In genomic region chr12:83216230-83216629, GRCh38 we compare ENCODE assay signal across 32 cellular contexts.
"Had no signal": no experiment of that assay in that cellular context is flagged by ENCODE, and none has a peak within 500 bp of the region (broad histone marks: within the 10 kb centered on the region; RNA-seq: fewer than 3 reads in every experiment).

No MANE protein-coding gene starts in this region.

- H3K4me1 ChIP-seq: esophagus squamous epithelium, gastroesophageal sphincter, heart right ventricle had no signal

- H3K27me3 Mint-ChIP-seq: activated CD4-positive, alpha-beta memory T cell treated with anti-CD3 and anti-CD28 coated beads for 36 hours; activated CD4-positive, alpha-beta T cell treated with anti-CD3 and anti-CD28 coated beads for 36 hours; activated CD4-positive, alpha-beta T cell treated with anti-CD3 and anti-CD28 coated beads, Interleukin-2, amount 10 ng/mL, durations not matched to agents 24 days and 14 days; activated CD8-positive, alpha-beta memory T cell treated with anti-CD3 and anti-CD28 coated beads, Interleukin-2, amount 10 ng/mL, durations not matched to agents 7 days and 5 days; activated naive CD8-positive, alpha-beta T cell; central memory CD8-positive, alpha-beta T cell; dendritic cell treated with granulocyte-macrophage colony-stimulating factor and Interleukin-4, amounts not matched to agents 40 ng/mL and 50 ng/mL, for 4 days had no signal

- H3K27ac ChIP-seq: brain microvascular endothelial cell, coronary artery, dorsolateral prefrontal cortex, epithelial cell of prostate, esophagus squamous epithelium, gastroesophageal sphincter, heart right ventricle, hepatocyte had no signal

- H3K27me3 ChIP-seq: brain microvascular endothelial cell, dorsolateral prefrontal cortex, esophagus squamous epithelium, gastroesophageal sphincter, heart right ventricle, hepatocyte had no signal

- DNase-seq: activated CD4-positive, alpha-beta memory T cell treated with anti-CD3 and anti-CD28 coated beads for 36 hours; activated CD4-positive, alpha-beta T cell treated with anti-CD3 and anti-CD28 coated beads for 36 hours; activated CD4-positive, alpha-beta T cell treated with anti-CD3 and anti-CD28 coated beads, Interleukin-2, amount 10 ng/mL, durations not matched to agents 24 days and 14 days; activated CD4-positive, CD25-positive, alpha-beta regulatory T cell; activated CD4-positive, CD25-positive, alpha-beta regulatory T cell treated with anti-CD3 and anti-CD28 coated beads, Interleukin-2, amount 50 U/mL, for 72 hours; activated CD8-positive, alpha-beta memory T cell treated with anti-CD3 and anti-CD28 coated beads, Interleukin-2, amount 10 ng/mL, durations not matched to agents 7 days and 5 days; activated CD8-positive, alpha-beta memory T cell treated with anti-CD3 and anti-CD28 coated beads, Interleukin-2, amount 50 U/mL, for 4 hours; activated CD8-positive, alpha-beta T cell treated with anti-CD3 and anti-CD28 coated beads, Interleukin-2, amount 10 ng/mL, durations not matched to agents 7 days and 5 days; activated effector memory CD4-positive, alpha-beta T cell treated with Interleukin-2 at 50 U/mL for 16 hours; activated gamma-delta T cell treated with Interleukin-2 at 50 U/mL for 16 hours; activated naive CD4-positive, alpha-beta T cell treated with anti-CD3 and anti-CD28 coated beads, Interleukin-2, amount 50 U/mL, for 16 hours; activated naive CD4-positive, alpha-beta T cell treated with Interleukin-2 at 50 U/mL for 16 hours; activated T-cell treated with anti-CD3 and anti-CD28 coated beads, Interleukin-2, amount 50 U/mL, for 1 hour; amniotic stem cell; anterior cingulate cortex; brain microvascular endothelial cell; dorsolateral prefrontal cortex; effector memory CD4-positive, alpha-beta T cell; esophagus squamous epithelium; foreskin melanocyte; heart right ventricle; T-helper 17 cell had no signal

- H3K27ac Mint-ChIP-seq: activated CD4-positive, alpha-beta memory T cell treated with anti-CD3 and anti-CD28 coated beads for 36 hours; activated CD4-positive, alpha-beta T cell treated with anti-CD3 and anti-CD28 coated beads for 36 hours; activated CD4-positive, alpha-beta T cell treated with anti-CD3 and anti-CD28 coated beads, Interleukin-2, amount 10 ng/mL, durations not matched to agents 24 days and 14 days; activated CD8-positive, alpha-beta memory T cell treated with anti-CD3 and anti-CD28 coated beads, Interleukin-2, amount 10 ng/mL, durations not matched to agents 7 days and 5 days; activated CD8-positive, alpha-beta T cell treated with anti-CD3 and anti-CD28 coated beads, Interleukin-2, amount 10 ng/mL, durations not matched to agents 7 days and 5 days; activated naive CD8-positive, alpha-beta T cell; activated T-helper 17 cell treated with anti-CD3 and anti-CD28 coated beads, Interleukin-2, amount 50 U/mL, for 72 hours; dendritic cell treated with granulocyte-macrophage colony-stimulating factor and Interleukin-4, amounts not matched to agents 40 ng/mL and 50 ng/mL, for 4 days; T-helper 17 cell had no signal

- H3K4me2 ChIP-seq: hepatocyte had no signal

- H3K4me3 ChIP-seq: coronary artery, dorsolateral prefrontal cortex, esophagus squamous epithelium, gastroesophageal sphincter, heart right ventricle, hepatocyte had no signal

- H3K4me1 Mint-ChIP-seq: activated CD4-positive, alpha-beta T cell treated with anti-CD3 and anti-CD28 coated beads for 36 hours; activated CD4-positive, alpha-beta T cell treated with anti-CD3 and anti-CD28 coated beads, Interleukin-2, amount 10 ng/mL, durations not matched to agents 24 days and 14 days; activated CD8-positive, alpha-beta memory T cell treated with anti-CD3 and anti-CD28 coated beads, Interleukin-2, amount 10 ng/mL, durations not matched to agents 7 days and 5 days; activated T-helper 17 cell treated with anti-CD3 and anti-CD28 coated beads, Interleukin-2, amount 50 U/mL, for 72 hours; central memory CD8-positive, alpha-beta T cell; T-helper 17 cell had no signal

- H3K4me3 Mint-ChIP-seq: activated CD4-positive, alpha-beta memory T cell treated with anti-CD3 and anti-CD28 coated beads for 36 hours; activated CD4-positive, alpha-beta T cell treated with anti-CD3 and anti-CD28 coated beads for 36 hours; activated CD4-positive, alpha-beta T cell treated with anti-CD3 and anti-CD28 coated beads, Interleukin-2, amount 10 ng/mL, durations not matched to agents 24 days and 14 days; activated CD8-positive, alpha-beta memory T cell treated with anti-CD3 and anti-CD28 coated beads, Interleukin-2, amount 10 ng/mL, durations not matched to agents 7 days and 5 days; activated CD8-positive, alpha-beta T cell treated with anti-CD3 and anti-CD28 coated beads, Interleukin-2, amount 10 ng/mL, durations not matched to agents 7 days and 5 days; activated naive CD8-positive, alpha-beta T cell; activated T-helper 17 cell treated with anti-CD3 and anti-CD28 coated beads, Interleukin-2, amount 50 U/mL, for 72 hours; central memory CD8-positive, alpha-beta T cell; dendritic cell treated with granulocyte-macrophage colony-stimulating factor and Interleukin-4, amounts not matched to agents 40 ng/mL and 50 ng/mL, for 4 days; T-helper 17 cell had no signal

- H3K36me3 ChIP-seq: brain microvascular endothelial cell, esophagus squamous epithelium, gastroesophageal sphincter, heart right ventricle had no signal

- ATAC-seq: activated CD4-positive, alpha-beta T cell treated with anti-CD3 and anti-CD28 coated beads for 36 hours; activated CD8-positive, alpha-beta memory T cell treated with anti-CD3 and anti-CD28 coated beads, Interleukin-2, amount 10 ng/mL, durations not matched to agents 7 days and 5 days; activated CD8-positive, alpha-beta T cell treated with anti-CD3 and anti-CD28 coated beads, Interleukin-2, amount 10 ng/mL, durations not matched to agents 7 days and 5 days; activated T-helper 17 cell treated with anti-CD3 and anti-CD28 coated beads, Interleukin-2, amount 50 U/mL, for 72 hours; gastroesophageal sphincter; heart right ventricle; T-helper 17 cell had no signal

- FAIRE-seq: astrocyte, bronchial epithelial cell had no signal

- H2AFZ ChIP-seq: hepatocyte had no signal

- H3K79me2 ChIP-seq: hepatocyte had no signal

- H3K9me3 ChIP-seq: esophagus squamous epithelium, gastroesophageal sphincter, heart right ventricle had no signal

- H3K9me3 Mint-ChIP-seq: activated CD4-positive, alpha-beta memory T cell treated with anti-CD3 and anti-CD28 coated beads for 36 hours; activated CD4-positive, alpha-beta T cell treated with anti-CD3 and anti-CD28 coated beads, Interleukin-2, amount 10 ng/mL, durations not matched to agents 24 days and 14 days; activated T-helper 17 cell treated with anti-CD3 and anti-CD28 coated beads, Interleukin-2, amount 50 U/mL, for 72 hours; dendritic cell treated with granulocyte-macrophage colony-stimulating factor and Interleukin-4, amounts not matched to agents 40 ng/mL and 50 ng/mL, for 4 days had no signal
